Comparison of ENCODE assay signal across 8 cellular contexts in genomic region chr12:91577586-91578539, GRCh38.
DNase-seq lines count a peak whose midpoint lies in the region; ATAC-seq, FAIRE-seq and TF ChIP-seq lines count a peak whose summit lies in the region.

No MANE protein-coding gene starts in this region.

- TF ChIP-seq CTCF in bronchial epithelial cell (IDR thresholded peaks at IDR 0.05; ENCODE audit: insufficient read depth, low read length, severe bottlenecking) (peak; percentile 17), upper lobe of left lung (IDR thresholded peaks at IDR 0.05) (peak; percentile 33 to 72 (median 64))

- no peaks in the 10 kb centered on the region for H3K27me3 ChIP-seq in bronchial epithelial cell (ENCODE audit: control insufficient read depth, insufficient read depth, low read length)
- no peaks in the 10 kb centered on the region for H3K27me3 ChIP-seq in upper lobe of left lung

- H3K4me1 Mint-ChIP-seq in activated CD4-positive, alpha-beta T cell treated with anti-CD3 and anti-CD28 coated beads, Interleukin-2, amount 10 ng/mL, durations not matched to agents 7 days and 5 days = peaks cover 8% of the 10 kb centered on the region

- WGBS in upper lobe of left lung, 2 donors = 20 to 23% methylated on average over 7 of the region's 7 CpGs

- H3K27ac Mint-ChIP-seq in activated CD4-positive, alpha-beta T cell treated with anti-CD3 and anti-CD28 coated beads, Interleukin-2, amount 10 ng/mL, durations not matched to agents 7 days and 5 days = peak overlapping the region; percentile 67

- intact Hi-C loops in left colon (cut with DNase I, micrococcal nuclease) (no loop called here), head of caudate nucleus (cut with DNase I) (loop anchor here (10.0 kb wide), 1 partner anchor 193 kb away; no protein-coding TSS in a partner anchor)

- FAIRE-seq in bronchial epithelial cell (lab: Jason Lieb, UNC) = no peak

- peaks cover 0 to 12% (median 5%) of the 10 kb centered on the region in 4 donors for H3K4me1 ChIP-seq in upper lobe of left lung

- CTCF ChIA-PET in activated CD4-positive, alpha-beta T cell treated with anti-CD3 and anti-CD28 coated beads, Interleukin-2, amount 10 ng/mL, durations not matched to agents 7 days and 5 days (lab: Charles Lee) = interaction anchor here (1.3 kb wide), 2 partner anchors 10 to 13 kb away, joined by 3 to 4 read pairs; no protein-coding TSS in a partner anchor

- H3K4me3 ChIP-seq in bronchial epithelial cell (ENCODE audit: low read depth, low read length) (no peak overlapping the region), upper lobe of left lung (peak overlapping the region in 2 of 4 donors; percentile 18 to 32)

- POLR2A ChIA-PET in activated CD4-positive, alpha-beta T cell treated with anti-CD3 and anti-CD28 coated beads, Interleukin-2, amount 10 ng/mL, durations not matched to agents 7 days and 5 days (lab: Charles Lee) = no interaction called here

- H3K36me3 ChIP-seq in bronchial epithelial cell (ENCODE audit: control insufficient read depth, insufficient read depth, low read length) (no peaks in the 10 kb centered on the region), upper lobe of left lung (no peaks in the 10 kb centered on the region)

- no peaks in the 10 kb centered on the region for H3K9me3 ChIP-seq in upper lobe of left lung

- H3K9me3 Mint-ChIP-seq in activated CD4-positive, alpha-beta T cell treated with anti-CD3 and anti-CD28 coated beads, Interleukin-2, amount 10 ng/mL, durations not matched to agents 7 days and 5 days = no peaks in the 10 kb centered on the region

- no peak for TF ChIP-seq EP300 in upper lobe of left lung (IDR thresholded peaks at IDR 0.05)

- H3K27ac ChIP-seq in upper lobe of left lung = no peak overlapping the region

- H3K27me3 Mint-ChIP-seq in activated CD4-positive, alpha-beta T cell treated with anti-CD3 and anti-CD28 coated beads, Interleukin-2, amount 10 ng/mL, durations not matched to agents 7 days and 5 days = no peaks in the 10 kb centered on the region

- DNase-seq in activated CD4-positive, alpha-beta T cell treated with anti-CD3 and anti-CD28 coated beads, Interleukin-2, amount 10 ng/mL, durations not matched to agents 7 days and 5 days = no peak
- DNase-seq in activated CD4-positive, alpha-beta T cell treated with anti-CD3 and anti-CD28 coated beads, Interleukin-2, amount 50 U/mL, for 4 hours = no peak
- peak; percentile 33 for DNase-seq in NCI-H774 (lab: John Stamatoyannopoulos, UW)
- DNase-seq in bronchial epithelial cell (ENCODE audit: low read depth) = peak; percentile 44
- no peak for DNase-seq in left colon
- DNase-seq in upper lobe of left lung = no peak
- no peak for DNase-seq in head of caudate nucleus

- no peaks in the 10 kb centered on the region for H3K36me3 Mint-ChIP-seq in activated CD4-positive, alpha-beta T cell treated with anti-CD3 and anti-CD28 coated beads, Interleukin-2, amount 10 ng/mL, durations not matched to agents 7 days and 5 days (ENCODE audit: low read depth)

- no peak for TF ChIP-seq POLR2A in upper lobe of left lung (IDR thresholded peaks at IDR 0.05)

- ATAC-seq in HG02798 (IDR thresholded peaks at IDR 0.05; ENCODE audit: poor library complexity, unreplicated experiment) (peak; percentile 55), left colon (peak; percentile 61), upper lobe of left lung (ENCODE audit: low FRiP score in 2 of 2) (peak in 1 of 2 donors; percentile 71)

- peak overlapping the region; percentile 63 for H3K4me3 Mint-ChIP-seq in activated CD4-positive, alpha-beta T cell treated with anti-CD3 and anti-CD28 coated beads, Interleukin-2, amount 10 ng/mL, durations not matched to agents 7 days and 5 days

Comparison
In these comparisons a context has a peak if more than half of its experiments do, and no peak if none do; other contexts are left out.
1. DNase-seq: peak in NCI-H774 (single experiment) and bronchial epithelial cell (single experiment); none in activated CD4-positive, alpha-beta T cell treated with anti-CD3 and anti-CD28 coated beads, Interleukin-2, amount 10 ng/mL, durations not matched to agents 7 days and 5 days (single experiment), activated CD4-positive, alpha-beta T cell treated with anti-CD3 and anti-CD28 coated beads, Interleukin-2, amount 50 U/mL, for 4 hours (0 of 2), left colon (0 of 2), upper lobe of left lung (0 of 2) and head of caudate nucleus (0 of 42).